ENCODE assay signal across 32 cellular contexts in the genomic region with DNA sequence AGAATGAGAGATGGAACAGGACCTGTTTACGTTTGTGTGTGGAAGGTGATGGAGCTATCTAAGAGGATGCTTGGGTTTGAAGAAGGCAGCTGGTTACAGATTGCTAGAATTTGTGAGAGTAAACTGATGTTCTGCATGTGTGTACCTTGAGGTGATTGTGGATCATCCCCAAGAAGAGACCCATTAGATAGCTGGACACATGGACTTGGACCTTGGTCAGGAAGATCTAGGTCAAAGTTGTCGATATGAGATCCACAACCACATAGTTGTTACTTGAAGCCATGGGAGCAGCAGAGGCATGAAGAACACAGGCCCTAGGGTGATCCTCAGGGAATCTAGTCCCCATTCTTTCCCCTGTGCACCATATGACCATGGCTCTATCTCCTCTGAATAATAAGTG.
DNase-seq lines count a peak whose midpoint lies in the region; ATAC-seq, FAIRE-seq and TF ChIP-seq lines count a peak whose summit lies in the region.
"Had no signal": no experiment of that assay in that cellular context is flagged by ENCODE, and none has a peak within 500 bp of the region (broad histone marks: within the 10 kb centered on the region; RNA-seq: fewer than 3 reads in every experiment).

No MANE protein-coding gene starts in this region.

- H3K9me3 ChIP-seq in HepG2 (ENCODE audit: low read length) (no peaks in the 10 kb centered on the region), right lobe of liver (no peaks in the 10 kb centered on the region)
- H3K9me3 ChIP-seq: A549; BE2C; BLaER1; BLaER1 treated with 17β-estradiol and CSF1 and Interleukin-3, amounts not matched to agents 10 nM and 100 nM; Caco-2 had no signal

- no peak overlapping the region for H2AFZ ChIP-seq in HepG2 (ENCODE audit: low read length)

- BruUV-seq in HepG2 (replicated peaks; lab: Mats Ljungman, UMichigan) (no TSS peak), Calu3 (replicated peaks; lab: Mats Ljungman, UMichigan) (no TSS peak)

- peaks cover 47% of the 10 kb centered on the region for H3K4me1 ChIP-seq in HepG2 (ENCODE audit: insufficient read depth, low read length)
- H3K4me1 ChIP-seq in right lobe of liver = peaks cover 0 to 7% (median 0%) of the 10 kb centered on the region in 4 donors
- H3K4me1 ChIP-seq: BE2C; BLaER1; BLaER1 treated with 17β-estradiol and CSF1 and Interleukin-3, amounts not matched to agents 10 nM and 100 nM had no signal

- H3K27me3 ChIP-seq in HepG2 (ENCODE audit: control insufficient read depth in 1 of 2, insufficient read depth in 2 of 2, low read length in 2 of 2) (no peaks in the 10 kb centered on the region), right lobe of liver (no peaks in the 10 kb centered on the region)
- H3K27me3 ChIP-seq: BE2C; BLaER1; BLaER1 treated with 17β-estradiol and CSF1 and Interleukin-3, amounts not matched to agents 10 nM and 100 nM had no signal

- ATAC-seq in HepG2 (no peak), right lobe of liver (no peak)
- ATAC-seq: CD8-positive, alpha-beta T cell had no signal

- TF ChIP-seq RAD21 in HepG2 (CRISPR knock-in tag; IDR thresholded peaks at IDR 0.05) = no peak

- no peak for TF ChIP-seq CTCF in HepG2 (CRISPR knock-in tag; IDR thresholded peaks at IDR 0.05)
- TF ChIP-seq CTCF in right lobe of liver (IDR thresholded peaks at IDR 0.05) = no peak
- TF ChIP-seq CTCF in Calu3 (IDR thresholded peaks at IDR 0.05; ENCODE audit: unreplicated experiment) = no peak

- 94% methylated on average over 2 of the region's 2 CpGs for WGBS in HepG2 (ENCODE audit: low lambda C conversion rate)
- 100% methylated on average over 1 of the region's 2 CpGs for WGBS in right lobe of liver (ENCODE audit: insufficient coverage, low coverage, low lambda C conversion rate, missing lambda C conversion rate)

- H3K9ac ChIP-seq in HepG2 (ENCODE audit: insufficient read depth, low read depth, low read length) = no peak overlapping the region
- H3K9ac ChIP-seq: BLaER1; BLaER1 treated with 17β-estradiol and CSF1 and Interleukin-3, amounts not matched to agents 10 nM and 100 nM had no signal

- no peak for FAIRE-seq in HepG2 (lab: Jason Lieb, UNC)
- FAIRE-seq: A204.1, A549, D721Med had no signal

- H3K36me3 ChIP-seq in HepG2 (replicated peaks in 1 of 2; ENCODE audit: control insufficient read depth in 1 of 2, insufficient read depth in 2 of 2, low read length in 2 of 2) (peaks cover 2 to 5% of the 10 kb centered on the region in 2 experiments; a peak in 4 of 5 replicates), right lobe of liver (no peaks in the 10 kb centered on the region)
- H3K36me3 ChIP-seq: BE2C; BLaER1; BLaER1 treated with 17β-estradiol and CSF1 and Interleukin-3, amounts not matched to agents 10 nM and 100 nM had no signal

- no peaks in the 10 kb centered on the region for H3K9me3 Mint-ChIP-seq in Calu3 (ENCODE audit: low read depth, unreplicated experiment)
- H3K9me3 Mint-ChIP-seq: CD4-positive, alpha-beta memory T cell; CD4-positive, alpha-beta T cell; CD4-positive, CD25-positive, alpha-beta regulatory T cell; CD8-positive, alpha-beta memory T cell; CD8-positive, alpha-beta T cell had no signal

- in situ Hi-C loops in HepG2 (cut with HindIII; ENCODE audit: extremely low pct_ligation_motif_present, low pct_unique_long_range_greater_than_20kb) = no loop called here

- intact Hi-C loops in HepG2 (cut with micrococcal nuclease; ENCODE audit: unreplicated experiment) = no loop called here
- intact Hi-C loops in right lobe of liver (cut with DNase I) = no loop called here
- intact Hi-C loops in Calu3 (cut with micrococcal nuclease; ENCODE audit: unreplicated experiment) = no loop called here

- DNase-seq in HepG2 (ENCODE audit: low spot score) (no peak), right lobe of liver (no peak), Calu3 (no peak), iPS-NIHi11 (ENCODE audit: low spot score) (no peak)
- DNase-seq: 8988T; ACHN; AML-193; BE2C; C1 segment of cervical spinal cord; Caco-2; CD4-positive, alpha-beta memory T cell; CD4-positive, alpha-beta T cell; CD4-positive, CD25-positive, alpha-beta regulatory T cell; CD8-positive, alpha-beta memory T cell; CD8-positive, alpha-beta T cell; COR-L47; DMS 273 treated with DMSO at 0.1 percent for 48 hours; DMS153; DMS53; DMS79; DMS79 treated with DMSO at 0.1 percent for 48 hours; DND-41; EL had no signal

- no peaks in the 10 kb centered on the region for H4K20me1 ChIP-seq in HepG2 (ENCODE audit: insufficient read depth, low read length)
- H4K20me1 ChIP-seq: BLaER1; BLaER1 treated with 17β-estradiol and CSF1 and Interleukin-3, amounts not matched to agents 10 nM and 100 nM had no signal

- TF ChIP-seq EP300 in HepG2 (IDR thresholded peaks at IDR 0.05; ENCODE audit: low read depth in 2 of 2, low read length in 2 of 2) (no peak), HepG2 (CRISPR knock-in tag; IDR thresholded peaks at IDR 0.05; ENCODE audit: borderline replicate concordance) (no peak)

- no peaks in the 10 kb centered on the region for H3K27me3 Mint-ChIP-seq in Calu3 (ENCODE audit: unreplicated experiment)
- H3K27me3 Mint-ChIP-seq: B cell; CD4-positive, alpha-beta memory T cell; CD4-positive, alpha-beta T cell; CD4-positive, CD25-positive, alpha-beta regulatory T cell; CD8-positive, alpha-beta memory T cell had no signal

- peak overlapping the region; percentile 43 for H3K27ac Mint-ChIP-seq in Calu3 (ENCODE audit: unreplicated experiment)
- H3K27ac Mint-ChIP-seq: B cell; CD14-positive monocyte; CD4-positive, alpha-beta T cell; CD8-positive, alpha-beta T cell had no signal

- H3K79me2 ChIP-seq in HepG2 (ENCODE audit: insufficient read depth, low read length) = peaks cover 19% of the 10 kb centered on the region

- H3K4me3 ChIP-seq in HepG2 (replicated peaks in 1 of 3; ENCODE audit: insufficient read depth in 1 of 3, low read depth in 2 of 3, low read length in 3 of 3) (no peak overlapping the region), right lobe of liver (no peak overlapping the region)
- H3K4me3 ChIP-seq: A549; BLaER1; BLaER1 treated with 17β-estradiol and CSF1 and Interleukin-3, amounts not matched to agents 10 nM and 100 nM had no signal

- CTCF ChIA-PET in HepG2 (lab: Yijun Ruan, JAX; ENCODE audit: low intra/inter-chr PET ratio, low total read pairs) = no interaction called here
- CTCF ChIA-PET in Calu3 (lab: Charles Lee) = no interaction called here

- peaks cover 4% of the 10 kb centered on the region for H3K36me3 Mint-ChIP-seq in Calu3 (ENCODE audit: insufficient read depth, unreplicated experiment)
- H3K36me3 Mint-ChIP-seq: CD8-positive, alpha-beta T cell had no signal

- TF ChIP-seq POLR2A in HepG2 (IDR thresholded peaks at IDR 0.05; ENCODE audit: insufficient read depth in 1 of 2, low read depth in 2 of 2, low read length in 2 of 2) (no peak), right lobe of liver (IDR thresholded peaks at IDR 0.05) (no peak)

- H3K4me1 Mint-ChIP-seq in Calu3 (ENCODE audit: low read depth, unreplicated experiment) = peaks cover 21% of the 10 kb centered on the region
- H3K4me1 Mint-ChIP-seq: B cell; CD14-positive monocyte; CD8-positive, alpha-beta memory T cell had no signal

- H3K4me2 ChIP-seq in HepG2 (ENCODE audit: low read depth, low read length) = no peak overlapping the region
- H3K4me2 ChIP-seq: A549; BLaER1; BLaER1 treated with 17β-estradiol and CSF1 and Interleukin-3, amounts not matched to agents 10 nM and 100 nM had no signal

- H3K27ac ChIP-seq in HepG2 (ENCODE audit: extremely low read length, insufficient read depth, low read length) = no peak overlapping the region
- H3K27ac ChIP-seq in right lobe of liver = no peak overlapping the region
- H3K27ac ChIP-seq: 22Rv1; A549; BLaER1; BLaER1 treated with 17β-estradiol and CSF1 and Interleukin-3, amounts not matched to agents 10 nM and 100 nM; C4-2B had no signal

- no peak overlapping the region for H3K4me3 Mint-ChIP-seq in Calu3 (ENCODE audit: low read depth, unreplicated experiment)
- H3K4me3 Mint-ChIP-seq: B cell; CD14-positive monocyte; CD4-positive, alpha-beta memory T cell; CD4-positive, alpha-beta T cell; CD4-positive, CD25-positive, alpha-beta regulatory T cell; CD8-positive, alpha-beta memory T cell; CD8-positive, alpha-beta T cell had no signal

- POLR2A ChIA-PET in HepG2 (lab: Yijun Ruan, JAX) = no interaction called here

TF ChIP-seq in HepG2, 621 proteins besides CTCF, POLR2A, EP300 and RAD21:
- TF ChIP-seq ZNF629 (CRISPR knock-in tag; conservative IDR thresholded peaks at IDR 0.05) (peak; percentile 65; the same call in 1 of the 2 replicates), ZNF354B (CRISPR knock-in tag; IDR thresholded peaks at IDR 0.05) (no peak), ZNF878 (CRISPR knock-in tag; IDR thresholded peaks at IDR 0.05) (no peak), PPARG (CRISPR knock-in tag; conservative IDR thresholded peaks at IDR 0.05) (peak; percentile 64; the same call in 1 of the 2 replicates), ZNF703 (CRISPR knock-in tag; IDR thresholded peaks at IDR 0.05; ENCODE audit: borderline replicate concordance) (no peak), HNF4A (CRISPR knock-in tag; IDR thresholded peaks at IDR 0.05) (peak; percentile 13; the same call in 1 of the 2 replicates)
- TF ChIP-seq, protein P1, sequence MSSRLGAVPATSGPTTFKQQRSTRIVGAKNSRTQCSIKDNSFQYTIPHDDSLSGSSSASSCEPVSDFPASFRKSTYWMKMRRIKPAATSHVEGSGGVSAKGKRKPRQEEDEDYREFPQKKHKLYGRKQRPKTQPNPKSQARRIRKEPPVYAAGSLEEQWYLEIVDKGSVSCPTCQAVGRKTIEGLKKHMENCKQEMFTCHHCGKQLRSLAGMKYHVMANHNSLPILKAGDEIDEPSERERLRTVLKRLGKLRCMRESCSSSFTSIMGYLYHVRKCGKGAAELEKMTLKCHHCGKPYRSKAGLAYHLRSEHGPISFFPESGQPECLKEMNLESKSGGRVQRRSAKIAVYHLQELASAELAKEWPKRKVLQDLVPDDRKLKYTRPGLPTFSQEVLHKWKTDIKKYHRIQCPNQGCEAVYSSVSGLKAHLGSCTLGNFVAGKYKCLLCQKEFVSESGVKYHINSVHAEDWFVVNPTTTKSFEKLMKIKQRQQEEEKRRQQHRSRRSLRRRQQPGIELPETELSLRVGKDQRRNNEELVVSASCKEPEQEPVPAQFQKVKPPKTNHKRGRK (CRISPR knock-in tag; IDR thresholded peaks at IDR 0.05) = no peak
